In the genomic region with DNA sequence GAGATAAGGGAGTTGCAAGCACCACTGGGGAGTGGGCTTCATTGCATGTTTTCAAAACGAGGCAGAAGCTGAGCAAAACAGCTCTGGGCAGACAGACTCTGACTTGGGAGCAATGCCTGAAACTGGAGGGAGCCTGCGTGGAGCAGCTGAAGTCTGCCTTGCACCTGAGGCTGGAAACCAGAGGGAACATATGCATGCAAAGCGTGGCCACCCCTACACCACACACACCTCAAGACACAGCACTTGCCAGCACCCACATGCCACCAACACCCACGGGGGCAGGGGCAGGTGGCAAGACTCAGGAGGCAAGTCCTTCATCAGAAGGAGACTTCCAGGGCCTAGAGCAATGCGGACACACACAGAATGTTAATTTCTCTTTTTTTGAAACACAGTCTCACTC, we compare ENCODE assay signal across 24 cellular contexts. TPM values are rescaled to one million over a fixed set of nuclear protein-coding genes. Genes with fewer than 3 reads are reported as not detected.
DNase-seq lines count a peak whose midpoint lies in the region; ATAC-seq and TF ChIP-seq lines count a peak whose summit lies in the region.
"Had no signal": no experiment of that assay in that cellular context is flagged by ENCODE, and none has a peak within 500 bp of the region (broad histone marks: within the 10 kb centered on the region; RNA-seq: fewer than 3 reads in every experiment).

No MANE protein-coding gene starts in this region.

- no peaks in the 10 kb centered on the region for H3K4me1 ChIP-seq in CD8-positive, alpha-beta memory T cell (ENCODE audit: insufficient read depth, low read length)
- H3K4me1 ChIP-seq: gastrocnemius medialis, tibial artery had no signal

- no peak overlapping the region for H3K4me3 ChIP-seq in CD8-positive, alpha-beta memory T cell (ENCODE audit: low read length)
- H3K4me3 ChIP-seq: gastrocnemius medialis, tibial artery had no signal

- no peak overlapping the region for H3K27ac ChIP-seq in CD4-positive, alpha-beta T cell (ENCODE audit: low read depth, low read length)
- H3K27ac ChIP-seq in CD8-positive, alpha-beta memory T cell (ENCODE audit: low read depth, low read length) = no peak overlapping the region
- H3K27ac ChIP-seq: gastrocnemius medialis, tibial artery had no signal

- TF ChIP-seq CTCF in CD4-positive, alpha-beta T cell (IDR thresholded peaks at IDR 0.05) = no peak
- TF ChIP-seq CTCF in nephron progenitor cell (IDR thresholded peaks at IDR 0.05) = no peak
- no peak for TF ChIP-seq CTCF in glutamatergic neuron (IDR thresholded peaks at IDR 0.05; ENCODE audit: partially characterized antibody, unreplicated experiment)
- no peak for TF ChIP-seq CTCF in GM13977 (IDR thresholded peaks at IDR 0.05; ENCODE audit: extremely low read depth, insufficient read depth, missing control alignments)

- intact Hi-C loops in CD4-positive, alpha-beta T cell (cut with DNase I, micrococcal nuclease) = no loop called here

- no peak for ATAC-seq in CD4-positive, alpha-beta T cell (ENCODE audit: poor library complexity)
- no peak for ATAC-seq in activated naive CD8-positive, alpha-beta T cell treated with anti-CD3 and anti-CD28 coated beads, Interleukin-2, amount 50 U/mL, for 24 hours
- no peak for ATAC-seq in GM18861 (IDR thresholded peaks at IDR 0.05; ENCODE audit: unreplicated experiment)
- ATAC-seq: activated naive CD4-positive, alpha-beta T cell treated with anti-CD3 and anti-CD28 coated beads, Interleukin-2, amount 50 U/mL, for 72 hours; activated T-cell treated with anti-CD3 and anti-CD28 coated beads, Interleukin-2, amount 50 U/mL, for 72 hours; gastrocnemius medialis; PC-3 had no signal

- in situ Hi-C loops in GM13977 (cut with MboI; ENCODE audit: low pct_unique_long_range_greater_than_20kb, low sequenced_read_pairs, unreplicated experiment) = no loop called here

- CTCF ChIA-PET in CD4-positive, alpha-beta T cell (lab: Charles Lee) = no interaction called here
- CTCF ChIA-PET in CD8-positive, alpha-beta memory T cell (lab: Charles Lee) = interaction anchor here (1.0 kb wide), 1 partner anchor 27 kb away, joined by 3 read pairs; no protein-coding TSS in a partner anchor

- no peaks in the 10 kb centered on the region for H3K27me3 Mint-ChIP-seq in CD4-positive, alpha-beta T cell
- H3K27me3 Mint-ChIP-seq in CD8-positive, alpha-beta memory T cell = no peaks in the 10 kb centered on the region
- H3K27me3 Mint-ChIP-seq in activated naive CD8-positive, alpha-beta T cell treated with anti-CD3 and anti-CD28 coated beads, Interleukin-2, amount 50 U/mL, for 24 hours = no peaks in the 10 kb centered on the region
- H3K27me3 Mint-ChIP-seq in nephron progenitor cell (ENCODE audit: low read depth, poor library complexity) = peaks cover 6% of the 10 kb centered on the region
- peaks cover 2% of the 10 kb centered on the region for H3K27me3 Mint-ChIP-seq in glutamatergic neuron (ENCODE audit: unreplicated experiment)

- POLR2A ChIA-PET in CD4-positive, alpha-beta T cell (lab: Charles Lee) = no interaction called here
- POLR2A ChIA-PET in CD8-positive, alpha-beta memory T cell (lab: Charles Lee) = no interaction called here

- peaks cover 2% of the 10 kb centered on the region for H3K9me3 Mint-ChIP-seq in CD4-positive, alpha-beta T cell
- peaks cover 0 to 7% (median 5%) of the 10 kb centered on the region in 5 donors for H3K9me3 Mint-ChIP-seq in CD8-positive, alpha-beta memory T cell
- peaks cover 12% of the 10 kb centered on the region for H3K9me3 Mint-ChIP-seq in activated naive CD8-positive, alpha-beta T cell treated with anti-CD3 and anti-CD28 coated beads, Interleukin-2, amount 50 U/mL, for 24 hours
- H3K9me3 Mint-ChIP-seq in nephron progenitor cell = peaks cover 36% of the 10 kb centered on the region
- H3K9me3 Mint-ChIP-seq in glutamatergic neuron (ENCODE audit: unreplicated experiment) = peaks cover 8% of the 10 kb centered on the region

- peaks cover 92% of the 10 kb centered on the region for H3K36me3 Mint-ChIP-seq in CD4-positive, alpha-beta T cell (ENCODE audit: low read depth)
- H3K36me3 Mint-ChIP-seq in CD8-positive, alpha-beta memory T cell = peaks cover 17 to 87% (median 30%) of the 10 kb centered on the region in 3 donors
- H3K36me3 Mint-ChIP-seq in activated naive CD8-positive, alpha-beta T cell treated with anti-CD3 and anti-CD28 coated beads, Interleukin-2, amount 50 U/mL, for 24 hours (ENCODE audit: low read depth) = peaks cover 62% of the 10 kb centered on the region
- H3K36me3 Mint-ChIP-seq in nephron progenitor cell (ENCODE audit: low read depth) = peaks cover 76% of the 10 kb centered on the region
- H3K36me3 Mint-ChIP-seq in glutamatergic neuron (ENCODE audit: unreplicated experiment) = peaks cover 9% of the 10 kb centered on the region

- H3K4me1 Mint-ChIP-seq in CD4-positive, alpha-beta T cell (ENCODE audit: low read depth) = peaks cover 30% of the 10 kb centered on the region
- peaks cover 46 to 84% (median 80%) of the 10 kb centered on the region in 3 donors for H3K4me1 Mint-ChIP-seq in CD8-positive, alpha-beta memory T cell
- H3K4me1 Mint-ChIP-seq in activated naive CD8-positive, alpha-beta T cell treated with anti-CD3 and anti-CD28 coated beads, Interleukin-2, amount 50 U/mL, for 24 hours = peaks cover 34% of the 10 kb centered on the region
- H3K4me1 Mint-ChIP-seq in nephron progenitor cell (peaks cover 43% of the 10 kb centered on the region), glutamatergic neuron (ENCODE audit: low read depth, unreplicated experiment) (peaks cover 18% of the 10 kb centered on the region)

- DNase-seq in CD4-positive, alpha-beta T cell = no peak
- no peak for DNase-seq in CD8-positive, alpha-beta memory T cell
- no peak for DNase-seq in activated naive CD8-positive, alpha-beta T cell treated with anti-CD3 and anti-CD28 coated beads, Interleukin-2, amount 50 U/mL, for 24 hours
- DNase-seq in nephron progenitor cell = no peak
- no peak for DNase-seq in glutamatergic neuron
- DNase-seq in GM13977 (ENCODE audit: low spot score) = no peak
- DNase-seq: activated T-cell treated with anti-CD3 and anti-CD28 coated beads, Interleukin-2, amount 50 U/mL, for 72 hours; Calu3; effector CD4-positive, alpha-beta T cell; gastrocnemius medialis; H7; hypothalamus; islet precursor cell; NCI-H1436; NCI-H748 treated with DMSO at 0.1 percent for 48 hours; occipital lobe; PC-3; Right ventricle myocardium superior; small intestine; stimulated activated CD4-positive, alpha-beta T cell treated with anti-CD3 and anti-CD28 coated beads, Interleukin-2, amount 100 ng/mL, for 24 hours; stimulated activated naive CD4-positive, alpha-beta T cell; tibial artery had no signal

- peaks cover 5% of the 10 kb centered on the region for H3K9me3 ChIP-seq in CD4-positive, alpha-beta T cell (ENCODE audit: control insufficient read depth, low read length)
- H3K9me3 ChIP-seq in CD8-positive, alpha-beta memory T cell (ENCODE audit: low read length) = no peaks in the 10 kb centered on the region
- H3K9me3 ChIP-seq: gastrocnemius medialis had no signal

- H3K27me3 ChIP-seq in CD4-positive, alpha-beta T cell (ENCODE audit: control insufficient read depth, insufficient read depth, low read length) = no peaks in the 10 kb centered on the region
- no peaks in the 10 kb centered on the region for H3K27me3 ChIP-seq in CD8-positive, alpha-beta memory T cell (ENCODE audit: insufficient read depth, low read length, poor library complexity, severe bottlenecking)
- H3K27me3 ChIP-seq: gastrocnemius medialis, tibial artery had no signal

- peaks cover 16% of the 10 kb centered on the region for H3K36me3 ChIP-seq in CD8-positive, alpha-beta memory T cell (ENCODE audit: insufficient read depth, low read length)
- H3K36me3 ChIP-seq: gastrocnemius medialis, tibial artery had no signal

- peak overlapping the region; percentile 64 for H3K27ac Mint-ChIP-seq in CD4-positive, alpha-beta T cell
- H3K27ac Mint-ChIP-seq in CD8-positive, alpha-beta memory T cell = peak overlapping the region in 6 of 8 donors; percentile 24 to 80 (median 59)
- H3K27ac Mint-ChIP-seq in activated naive CD8-positive, alpha-beta T cell treated with anti-CD3 and anti-CD28 coated beads, Interleukin-2, amount 50 U/mL, for 24 hours = peak overlapping the region; percentile 35
- H3K27ac Mint-ChIP-seq in nephron progenitor cell = peak overlapping the region; percentile 55
- no peak overlapping the region for H3K27ac Mint-ChIP-seq in glutamatergic neuron (ENCODE audit: unreplicated experiment)
- H3K27ac Mint-ChIP-seq: activated T-cell treated with anti-CD3 and anti-CD28 coated beads, Interleukin-2, amount 50 U/mL, for 72 hours had no signal

- no peak overlapping the region for H3K4me3 Mint-ChIP-seq in CD4-positive, alpha-beta T cell
- H3K4me3 Mint-ChIP-seq in CD8-positive, alpha-beta memory T cell = peak overlapping the region in 3 of 7 donors; percentile 36 to 56 (median 44)
- H3K4me3 Mint-ChIP-seq in activated naive CD8-positive, alpha-beta T cell treated with anti-CD3 and anti-CD28 coated beads, Interleukin-2, amount 50 U/mL, for 24 hours = no peak overlapping the region
- H3K4me3 Mint-ChIP-seq in nephron progenitor cell (no peak overlapping the region), glutamatergic neuron (ENCODE audit: unreplicated experiment) (no peak overlapping the region)
- H3K4me3 Mint-ChIP-seq: activated T-cell treated with anti-CD3 and anti-CD28 coated beads, Interleukin-2, amount 50 U/mL, for 72 hours had no signal

RNA-seq across cellular contexts. Expression of a gene that starts 45.8 kb away (rescaled TPM):
- 100 to 1,000 TPM; 179 to 181 TPM for total RNA-seq in CD4-positive, alpha-beta T cell
- total RNA-seq in CD8-positive, alpha-beta memory T cell = 100 to 1,000 TPM; 373 to 388 TPM
- polyA plus RNA-seq in CD8-positive, alpha-beta memory T cell = 653 TPM
- total RNA-seq in glutamatergic neuron (ENCODE audit: unreplicated experiment) = 545 TPM
